Comparison of ENCODE assay signal across 8 cellular contexts in the genomic region with DNA sequence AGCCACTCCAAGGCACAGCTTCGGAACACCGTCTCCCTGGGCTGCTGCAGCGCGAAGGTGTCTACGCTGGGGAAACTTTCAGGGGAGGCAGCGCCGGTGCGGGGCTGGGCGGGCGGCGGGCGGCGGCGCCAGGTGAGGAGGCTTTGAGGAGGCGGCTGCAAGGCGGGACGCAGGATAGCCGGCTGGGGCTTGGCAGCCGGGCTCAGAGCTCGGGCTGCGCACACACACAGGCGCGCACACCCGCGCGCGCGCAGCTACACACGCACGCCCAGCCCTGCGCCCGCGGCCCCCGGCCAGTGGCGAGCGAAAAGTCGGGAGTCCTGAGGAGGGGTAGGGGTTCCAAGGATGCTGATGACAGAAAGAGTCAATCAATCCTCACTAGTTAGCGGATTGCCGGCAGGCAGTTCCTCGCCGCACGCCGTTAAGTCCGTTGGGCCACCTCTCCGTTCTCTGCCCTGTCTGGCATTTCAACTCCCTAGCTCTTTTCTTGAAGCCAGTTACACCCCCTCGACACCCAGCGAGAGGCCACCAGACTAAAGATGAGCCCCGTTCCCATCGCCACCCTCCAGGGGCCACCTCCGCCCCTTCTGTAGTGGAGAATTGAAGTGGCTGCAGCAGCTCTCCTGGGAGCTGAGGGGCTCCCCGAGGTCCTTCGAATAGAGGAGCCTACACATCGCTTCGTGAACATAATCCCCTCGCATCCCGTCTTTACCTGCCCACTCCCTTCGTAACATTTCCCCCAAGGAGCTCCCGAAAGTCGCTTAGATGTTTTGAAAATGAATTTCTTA. TPM values are rescaled to one million over a fixed set of nuclear protein-coding genes. Genes with fewer than 3 reads are reported as not detected.
DNase-seq lines count a peak whose midpoint lies in the region; ATAC-seq and TF ChIP-seq lines count a peak whose summit lies in the region.

Gene LINGO2 (minus strand): TSS at position 228 of the 788 bp plus-strand sequence.

- TF ChIP-seq POLR2A in adrenal gland (IDR thresholded peaks at IDR 0.05), result no peak

- H3K36me3 ChIP-seq in GM23248 (ENCODE audit: low read depth) (no peaks in the 10 kb centered on the region), duodenal mucosa (ENCODE audit: control insufficient read depth in 1 of 2, insufficient read depth in 2 of 2, low read length in 2 of 2) (no peaks in the 10 kb centered on the region), muscle layer of duodenum (ENCODE audit: control insufficient read depth in 1 of 2, insufficient read depth in 2 of 2, low read length in 2 of 2) (no peaks in the 10 kb centered on the region), adrenal gland (replicated peaks in 1 of 2) (no peaks in the 10 kb centered on the region)

- DNase-seq in GM23248 (no peak), NCI-H446 (lab: John Stamatoyannopoulos, UW) (peak; percentile 82 to 84), adrenal gland (no peak), RPMI8226 (no peak), GM19238 (ENCODE audit: insufficient read length, low spot score) (no peak)

- H3K9me2 ChIP-seq in GM23248 (ENCODE audit: insufficient read depth), result no peaks in the 10 kb centered on the region

- H3K9ac ChIP-seq in GM23248 (no peak within 1 kb of the TSS), duodenal mucosa (ENCODE audit: low read depth in 1 of 2, low read length in 2 of 2) (no peak within 1 kb of the TSS)

- H3K9me3 ChIP-seq in GM23248 (ENCODE audit: low read depth) (no peaks in the 10 kb centered on the region), duodenal mucosa (ENCODE audit: control insufficient read depth in 1 of 2, low read length in 2 of 2) (no peaks in the 10 kb centered on the region), muscle layer of duodenum (ENCODE audit: control insufficient read depth in 1 of 2, low read length in 2 of 2) (no peaks in the 10 kb centered on the region), adrenal gland (replicated peaks in 1 of 3) (no peaks in the 10 kb centered on the region)

- H3K4me1 ChIP-seq in GM23248 (ENCODE audit: insufficient read depth), result no peaks in the 10 kb centered on the region
- peaks cover 5 to 7% of the 10 kb centered on the region in 2 donors for H3K4me1 ChIP-seq in duodenal mucosa (ENCODE audit: control insufficient read depth in 1 of 2, insufficient read depth in 2 of 2, low read length in 2 of 2)
- peaks cover 0 to 29% of the 10 kb centered on the region in 2 donors for H3K4me1 ChIP-seq in muscle layer of duodenum (ENCODE audit: control insufficient read depth in 1 of 2, insufficient read depth in 2 of 2, low read length in 2 of 2)
- H3K4me1 ChIP-seq in adrenal gland (replicated peaks in 1 of 2), result peaks cover 4 to 17% of the 10 kb centered on the region in 2 donors

- H2AFZ ChIP-seq in GM23248, result no peak within 1 kb of the TSS

- in situ Hi-C loops in GM23248 (cut with MboI), result no loop called here

- no peaks in the 10 kb centered on the region for H3F3A ChIP-seq in GM23248 (ENCODE audit: insufficient read depth)

- no peak within 1 kb of the TSS for H3K27ac ChIP-seq in GM23248
- H3K27ac ChIP-seq in duodenal mucosa (ENCODE audit: low read depth, low read length), result no peak within 1 kb of the TSS
- no peak within 1 kb of the TSS for H3K27ac ChIP-seq in muscle layer of duodenum (ENCODE audit: low read length)
- H3K27ac ChIP-seq in adrenal gland, result no peak within 1 kb of the TSS

- intact Hi-C loops in adrenal gland (cut with DNase I), result no loop called here

- WGBS in GM23248 (ENCODE audit: low coverage in 1 of 2, low lambda C conversion rate in 2 of 2, missing lambda C conversion rate in 2 of 2), 2 experiments, result 4 to 5% methylated on average over 46 to 48 of the region's 59 CpGs
- 0 to 5% (median 1%) methylated on average over 26 to 59 of the region's 59 CpGs for WGBS in adrenal gland, 4 donors

- H3K79me2 ChIP-seq in GM23248 (ENCODE audit: insufficient read depth), result no peaks in the 10 kb centered on the region

- H3K4me2 ChIP-seq in GM23248 (ENCODE audit: unreplicated experiment), result no peak within 1 kb of the TSS

- no peaks in the 10 kb centered on the region for H4K20me1 ChIP-seq in GM23248 (ENCODE audit: insufficient read depth)

- H3K27me3 ChIP-seq in GM23248 (replicated peaks; ENCODE audit: insufficient read depth) (peaks cover 61% of the 10 kb centered on the region), duodenal mucosa (ENCODE audit: control insufficient read depth in 1 of 2, insufficient read depth in 2 of 2, low read length in 2 of 2) (peaks cover 44 to 52% of the 10 kb centered on the region in 2 donors), muscle layer of duodenum (ENCODE audit: low read depth, low read length) (peaks cover 32% of the 10 kb centered on the region), adrenal gland (peaks cover 55% of the 10 kb centered on the region)

- TF ChIP-seq CTCF in adrenal gland (IDR thresholded peaks at IDR 0.05), result no peak

- no peak for ATAC-seq in GM19452 (IDR thresholded peaks at IDR 0.05; ENCODE audit: unreplicated experiment)

- H3K4me3 ChIP-seq in GM23248 (peak within 1 kb of the TSS; percentile 52), duodenal mucosa (ENCODE audit: low read depth in 1 of 2, low read length in 2 of 2) (peak within 1 kb of the TSS; percentile 16 to 43), muscle layer of duodenum (ENCODE audit: low read depth in 1 of 2, low read length in 2 of 2) (peak within 1 kb of the TSS; percentile 47 to 62), adrenal gland (peak within 1 kb of the TSS in 2 of 4 donors; percentile 10 to 50)

RNA-seq across cellular contexts. Expression of gene LINGO2, which starts in this region (rescaled TPM):
- not detected in 2 replicates for total RNA-seq in GM23248 (2014; rRNA removed; shearing (Covaris generic))
- polyA plus RNA-seq in GM23248 (2016; fragmentation: Nextera tagmentation; extraction: Ambion mirVana) (not detected in 2 replicates), adrenal gland (under 1 TPM; 0.30 to 0.79 (median 0.32) TPM)
- total RNA-seq in adrenal gland, result under 1 TPM in 5 of 8 donors, not detected in 3; 0.07 to 0.56 (median 0.41) TPM

Comparison
In these comparisons a context has a peak if more than half of its experiments do, and no peak if none do; other contexts are left out.
1. DNase-seq: peak in NCI-H446 (2 of 2); none in GM23248 (single experiment), adrenal gland (0 of 7), RPMI8226 (single experiment) and GM19238 (single experiment).